Comparison of ENCODE assay signal across 8 cellular contexts in the genomic region with DNA sequence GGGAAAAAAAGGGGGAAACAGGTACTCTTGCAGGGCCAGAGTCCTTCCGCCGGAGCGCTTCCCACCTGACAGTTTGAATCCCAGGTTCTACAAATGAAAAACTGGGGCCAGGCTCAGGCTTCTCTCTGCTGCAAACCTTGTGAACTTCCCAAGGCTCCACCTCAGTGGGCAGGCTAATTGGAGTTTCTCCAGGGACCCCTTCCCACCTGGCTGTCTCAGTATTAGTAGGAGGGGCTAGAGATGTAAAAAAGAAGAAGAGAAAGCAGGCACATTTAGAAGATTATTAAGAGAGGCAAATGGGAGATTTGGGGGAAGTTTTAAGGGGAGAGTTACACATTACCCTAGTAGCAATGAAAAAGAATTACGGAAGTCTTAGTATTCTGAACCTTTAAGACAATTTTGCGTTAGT. TPM values are rescaled to one million over a fixed set of nuclear protein-coding genes. Genes with fewer than 3 reads are reported as not detected.
A peak's percentile ranks its signal among the peaks of the same experiment; 100 is the strongest.
DNase-seq lines count a peak whose midpoint lies in the region; ATAC-seq, FAIRE-seq and TF ChIP-seq lines count a peak whose summit lies in the region.

No MANE protein-coding gene starts in this region.

- no peaks in the 10 kb centered on the region for H3K27me3 ChIP-seq in bronchial epithelial cell (ENCODE audit: control insufficient read depth, insufficient read depth, low read length)

- H3K4me1 ChIP-seq in mucosa of descending colon (ENCODE audit: low read depth), result no peaks in the 10 kb centered on the region

- H3K9me3 ChIP-seq in mucosa of descending colon, result no peaks in the 10 kb centered on the region

- DNase-seq in NOMO-1 treated with dmso at 0.1 percent for 144 hours (lab: John Stamatoyannopoulos, UW; ENCODE audit: unreplicated experiment) (peak; percentile 41), bronchial epithelial cell (ENCODE audit: low read depth) (no peak), mucosa of descending colon (peak in 2 of 3 donors; percentile 18 to 30), epidermal melanocyte (ENCODE audit: insufficient read length, low spot score) (no peak), NCI-H1417 (lab: John Stamatoyannopoulos, UW) (no peak)

- no peak for FAIRE-seq in bronchial epithelial cell (lab: Jason Lieb, UNC)

- H3K4me3 ChIP-seq in bronchial epithelial cell (ENCODE audit: low read depth, low read length), result peak overlapping the region; percentile 54
- H3K4me3 ChIP-seq in mucosa of descending colon, result peak overlapping the region; percentile 12

- peaks cover 2% of the 10 kb centered on the region for H3K36me3 ChIP-seq in bronchial epithelial cell (ENCODE audit: control insufficient read depth, insufficient read depth, low read length)
- H3K36me3 ChIP-seq in mucosa of descending colon (ENCODE audit: low read depth), result no peaks in the 10 kb centered on the region

- ATAC-seq in GM18907 (IDR thresholded peaks at IDR 0.05; ENCODE audit: unreplicated experiment), result peak; percentile 16
- no peak for ATAC-seq in mucosa of descending colon
- ATAC-seq in HG03342 (IDR thresholded peaks at IDR 0.05; ENCODE audit: unreplicated experiment), result no peak
- no peak for ATAC-seq in GM19023 (IDR thresholded peaks at IDR 0.05; ENCODE audit: unreplicated experiment)

- TF ChIP-seq CTCF in bronchial epithelial cell (IDR thresholded peaks at IDR 0.05; ENCODE audit: insufficient read depth, low read length, severe bottlenecking), result no peak
- TF ChIP-seq CTCF in mucosa of descending colon (IDR thresholded peaks at IDR 0.05), result no peak

- intact Hi-C loops in mucosa of descending colon (cut with DNase I, micrococcal nuclease), result no loop called here

RNA-seq across cellular contexts. Expression of a gene that starts 20.0 kb away (rescaled TPM):
- 1.9 and 2.6 TPM in 2 replicates for total RNA-seq in bronchial epithelial cell
- total RNA-seq in mucosa of descending colon, result 10 to 100 TPM in 1 of 3 donors, 1 to 10 TPM in 2; 7.1 to 10.1 (median 7.2) TPM

RNA-seq across cellular contexts. Expression of a gene that starts 41.8 kb away (rescaled TPM):
- total RNA-seq in bronchial epithelial cell (not detected in 2 replicates), mucosa of descending colon (1 to 10 TPM; 1.5 to 2.1 (median 1.7) TPM)

Comparison
In these comparisons a context has a peak if more than half of its experiments do, and no peak if none do; other contexts are left out.
1. DNase-seq: peak in NOMO-1 treated with dmso at 0.1 percent for 144 hours (single experiment) and mucosa of descending colon (2 of 3); none in bronchial epithelial cell (single experiment), epidermal melanocyte (single experiment) and NCI-H1417 (0 of 3).